ENCODE assay signal across 19 cellular contexts in genomic region chr2:195331124-195331523, GRCh38.
DNase-seq lines count a peak whose midpoint lies in the region; ATAC-seq, FAIRE-seq and TF ChIP-seq lines count a peak whose summit lies in the region.
"Had no signal": no experiment of that assay in that cellular context is flagged by ENCODE, and none has a peak within 500 bp of the region (broad histone marks: within the 10 kb centered on the region; RNA-seq: fewer than 3 reads in every experiment).

No MANE protein-coding gene starts in this region.

- intact Hi-C loops in left colon (cut with DNase I, micrococcal nuclease) (no loop called here), PC-3 (cut with micrococcal nuclease) (no loop called here), left ventricle myocardium inferior (cut with micrococcal nuclease) (no loop called here)

- TF ChIP-seq CTCF in DOHH2 (IDR thresholded peaks at IDR 0.05; ENCODE audit: low read depth, low read length, poor library complexity, severe bottlenecking) (no peak), bronchial epithelial cell (IDR thresholded peaks at IDR 0.05; ENCODE audit: insufficient read depth, low read length, severe bottlenecking) (no peak), PC-3 (conservative IDR thresholded peaks at IDR 0.05; ENCODE audit: low read depth, low read length) (no peak), left ventricle myocardium inferior (IDR thresholded peaks at IDR 0.05; ENCODE audit: borderline replicate concordance) (no peak)

- peaks cover 7% of the 10 kb centered on the region; the same call in 1 of the 2 replicates for H3K9me3 ChIP-seq in DOHH2 (ENCODE audit: control insufficient read depth, insufficient read depth, low read length)
- H3K9me3 ChIP-seq in PC-3 (ENCODE audit: low read length): no peaks in the 10 kb centered on the region
- peaks cover 4% of the 10 kb centered on the region for H3K9me3 ChIP-seq in left ventricle myocardium inferior (replicated peaks)
- H3K9me3 ChIP-seq: BE2C, Caco-2 had no signal

- no peaks in the 10 kb centered on the region for H3K36me3 ChIP-seq in DOHH2 (ENCODE audit: control insufficient read depth, low read length)
- no peaks in the 10 kb centered on the region for H3K36me3 ChIP-seq in bronchial epithelial cell (ENCODE audit: control insufficient read depth, insufficient read depth, low read length)
- H3K36me3 ChIP-seq in PC-3 (ENCODE audit: low read depth, low read length): no peaks in the 10 kb centered on the region
- no peaks in the 10 kb centered on the region for H3K36me3 ChIP-seq in left ventricle myocardium inferior
- H3K36me3 ChIP-seq: BE2C had no signal

- no peak overlapping the region for H2AFZ ChIP-seq in PC-3 (ENCODE audit: low read length)

- H3K36me3 Mint-ChIP-seq in activated naive CD4-positive, alpha-beta T cell treated with anti-CD3 and anti-CD28 coated beads, Interleukin-2, amount 50 U/mL, for 72 hours: peaks cover 0 to 11% of the 10 kb centered on the region in 2 donors
- H3K36me3 Mint-ChIP-seq: CD4-positive, CD25-positive, alpha-beta regulatory T cell had no signal

- H3K9ac ChIP-seq in PC-3 (ENCODE audit: low read length): no peak overlapping the region

- no peaks in the 10 kb centered on the region for H3K79me2 ChIP-seq in DOHH2 (ENCODE audit: control insufficient read depth, low read length)
- no peaks in the 10 kb centered on the region for H3K79me2 ChIP-seq in PC-3 (ENCODE audit: low read length)

- H3K27ac ChIP-seq in DOHH2 (ENCODE audit: low read depth, low read length) (peak overlapping the region; percentile 77), PC-3 (ENCODE audit: low read length) (no peak overlapping the region), left ventricle myocardium inferior (replicated peaks) (no peak overlapping the region)

- no peak overlapping the region for H3K27ac Mint-ChIP-seq in activated naive CD4-positive, alpha-beta T cell treated with anti-CD3 and anti-CD28 coated beads, Interleukin-2, amount 50 U/mL, for 72 hours
- H3K27ac Mint-ChIP-seq: CD4-positive, CD25-positive, alpha-beta regulatory T cell had no signal

- DNase-seq in NCI-H69 (lab: John Stamatoyannopoulos, UW): peak; percentile 31
- peak; percentile 18 for DNase-seq in bronchial epithelial cell (ENCODE audit: low read depth)
- peak; percentile 27 to 64 for DNase-seq in left colon
- no peak for DNase-seq in activated naive CD4-positive, alpha-beta T cell treated with anti-CD3 and anti-CD28 coated beads, Interleukin-2, amount 50 U/mL, for 72 hours (ENCODE audit: low spot score in 2 of 2)
- no peak for DNase-seq in PC-3
- no peak for DNase-seq in left ventricle myocardium inferior
- DNase-seq: BE2C; CD4-positive, CD25-positive, alpha-beta regulatory T cell; GDM1; MM.1S; NCI-H1092; NCI-H187 treated with DMSO at 0.1 percent for 48 hours; NCI-H510A had no signal

- CTCF ChIA-PET in PC-3 (lab: Charles Lee): no interaction called here

- no peaks in the 10 kb centered on the region for H4K20me1 ChIP-seq in DOHH2 (ENCODE audit: control insufficient read depth, insufficient read depth, low read depth, low read length)
- H4K20me1 ChIP-seq in PC-3 (ENCODE audit: low read length): no peaks in the 10 kb centered on the region

- peak; percentile 86 for ATAC-seq in left colon
- no peak for ATAC-seq in GM18519 (IDR thresholded peaks at IDR 0.05; ENCODE audit: low FRiP score, unreplicated experiment)
- no peak for ATAC-seq in activated naive CD4-positive, alpha-beta T cell treated with anti-CD3 and anti-CD28 coated beads, Interleukin-2, amount 50 U/mL, for 72 hours
- no peak for ATAC-seq in PC-3
- ATAC-seq: Right ventricle myocardium inferior had no signal

- H3K9me2 ChIP-seq in DOHH2 (replicated peaks; ENCODE audit: control insufficient read depth, low read length) (no peaks in the 10 kb centered on the region), PC-3 (replicated peaks; ENCODE audit: low read length) (no peaks in the 10 kb centered on the region)

- H3K9me3 Mint-ChIP-seq in activated naive CD4-positive, alpha-beta T cell treated with anti-CD3 and anti-CD28 coated beads, Interleukin-2, amount 50 U/mL, for 72 hours: peaks cover 0 to 12% of the 10 kb centered on the region in 2 donors

- peak overlapping the region; percentile 46 for H3K4me3 ChIP-seq in DOHH2 (ENCODE audit: low read length)
- H3K4me3 ChIP-seq in bronchial epithelial cell (ENCODE audit: low read depth, low read length): no peak overlapping the region
- H3K4me3 ChIP-seq in PC-3 (ENCODE audit: low read length): no peak overlapping the region
- no peak overlapping the region for H3K4me3 ChIP-seq in left ventricle myocardium inferior

- peaks cover 57% of the 10 kb centered on the region for H3K4me1 ChIP-seq in DOHH2 (ENCODE audit: control insufficient read depth, low read length)
- no peaks in the 10 kb centered on the region for H3K4me1 ChIP-seq in PC-3 (ENCODE audit: insufficient read depth, low read length)
- H3K4me1 ChIP-seq in left ventricle myocardium inferior: no peaks in the 10 kb centered on the region
- H3K4me1 ChIP-seq: BE2C had no signal

- H3F3A ChIP-seq in DOHH2 (ENCODE audit: control insufficient read depth, insufficient read depth) (peaks cover 9% of the 10 kb centered on the region), PC-3 (ENCODE audit: low read length, unreplicated experiment) (no peaks in the 10 kb centered on the region)

- POLR2A ChIA-PET in PC-3 (lab: Charles Lee; ENCODE audit: unreplicated experiment): interaction anchor here (0.6 kb wide), 1 partner anchor 278 kb away, joined by 5 read pairs; no protein-coding TSS in a partner anchor

- BruUV-seq in PC-3 (replicated peaks; lab: Mats Ljungman, UMichigan): no TSS peak

- H3K27me3 ChIP-seq in DOHH2 (ENCODE audit: control insufficient read depth, low read length) (no peaks in the 10 kb centered on the region), bronchial epithelial cell (ENCODE audit: control insufficient read depth, insufficient read depth, low read length) (no peaks in the 10 kb centered on the region), PC-3 (ENCODE audit: low read length) (no peaks in the 10 kb centered on the region), left ventricle myocardium inferior (ENCODE audit: low read depth) (no peaks in the 10 kb centered on the region)
- H3K27me3 ChIP-seq: BE2C had no signal

- H3K4me2 ChIP-seq in DOHH2 (ENCODE audit: low read length) (peak overlapping the region; percentile 58), PC-3 (ENCODE audit: low read length) (no peak overlapping the region)

- FAIRE-seq in bronchial epithelial cell (lab: Jason Lieb, UNC): no peak
- FAIRE-seq: A204.1, GM18507 had no signal

Comparison
In these comparisons a context has a peak if more than half of its experiments do, and no peak if none do; other contexts are left out.
1. DNase-seq: peak in NCI-H69 (single experiment), bronchial epithelial cell (single experiment) and left colon (2 of 2); none in activated naive CD4-positive, alpha-beta T cell treated with anti-CD3 and anti-CD28 coated beads, Interleukin-2, amount 50 U/mL, for 72 hours (0 of 2), PC-3 (single experiment) and left ventricle myocardium inferior (single experiment).